8 cellular contexts compared by ENCODE assay signal in genomic region chr3:115100172-115100571, GRCh38. TPM values are rescaled to one million over a fixed set of nuclear protein-coding genes. Genes with fewer than 3 reads are reported as not detected.
DNase-seq lines count a peak whose midpoint lies in the region; TF ChIP-seq lines count a peak whose summit lies in the region.

No MANE protein-coding gene starts in this region.

- H3K27me3 ChIP-seq in MG63 = no peaks in the 10 kb centered on the region

- peaks cover 33% of the 10 kb centered on the region for H3K4me1 Mint-ChIP-seq in nephron

- H3K27ac Mint-ChIP-seq in nephron = peak overlapping the region; percentile 92 to 95 (median 93)

- peaks cover 9% of the 10 kb centered on the region for H3K9me3 Mint-ChIP-seq in nephron

- TF ChIP-seq CTCF in GM20000 (IDR thresholded peaks at IDR 0.05; ENCODE audit: extremely low read depth, missing control alignments) = no peak
- TF ChIP-seq CTCF in nephron (IDR thresholded peaks at IDR 0.05; ENCODE audit: unreplicated experiment in 3 of 3) = no peak

- no peaks in the 10 kb centered on the region for H3K9me3 ChIP-seq in MG63

- peaks cover 21% of the 10 kb centered on the region for H3K36me3 Mint-ChIP-seq in nephron (ENCODE audit: low read depth)

- H3K36me3 ChIP-seq in MG63 = no peaks in the 10 kb centered on the region

- DNase-seq in DMS 273 treated with DMSO at 0.1 percent for 48 hours (lab: John Stamatoyannopoulos, UW) (peak; percentile 71), GM20000 (ENCODE audit: low spot score) (peak; percentile 7), MG63 (peak; percentile 43), T-helper 9 cell (peak; percentile 0), fibroblast of gingiva (ENCODE audit: low read depth) (peak; percentile 75), ecto neural progenitor cell (ENCODE audit: low spot score) (no peak), SKM-1 (lab: John Stamatoyannopoulos, UW; ENCODE audit: unreplicated experiment) (no peak)

- H3K27me3 Mint-ChIP-seq in nephron (ENCODE audit: low read depth) = no peaks in the 10 kb centered on the region

- H3K4me3 ChIP-seq in MG63 = peak overlapping the region; percentile 35

- H3K4me3 Mint-ChIP-seq in nephron = peak overlapping the region; percentile 75 to 82 (median 82)

RNA-seq across cellular contexts. Expression of gene ZBTB20, which starts 46.9 kb away (rescaled TPM):
- 0.54 and 6.5 TPM in 2 replicates for total RNA-seq in MG63 (2014; rRNA removed; shearing (Covaris generic); ENCODE audit: low replicate concordance)

Comparison
In these comparisons a context has a peak if more than half of its experiments do, and no peak if none do; other contexts are left out.
1. DNase-seq: peak in DMS 273 treated with DMSO at 0.1 percent for 48 hours (single experiment), GM20000 (single experiment), MG63 (single experiment), T-helper 9 cell (single experiment) and fibroblast of gingiva (single experiment); none in ecto neural progenitor cell (single experiment) and SKM-1 (single experiment).